In the genomic region with DNA sequence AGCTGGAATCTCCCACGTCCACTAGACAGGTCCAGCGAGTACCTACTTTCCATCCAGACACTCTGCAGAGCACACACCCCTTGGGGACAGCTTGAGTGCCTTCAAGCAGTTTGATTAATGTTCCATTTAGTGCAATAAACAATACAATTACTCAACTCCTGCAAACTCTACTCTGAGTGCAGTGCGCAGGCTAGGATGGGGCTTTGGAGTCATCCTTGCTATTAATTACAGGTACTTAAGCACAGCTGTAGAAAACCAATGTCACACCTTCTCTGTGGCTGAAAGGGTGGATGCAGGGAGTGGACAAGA, we compare ENCODE assay signal across 1 cellular context.
TF ChIP-seq lines count a peak whose summit lies in the region.

No MANE protein-coding gene starts in this region.

TF ChIP-seq in K562, 482 proteins besides CTCF, POLR2A, EP300 and RAD21 (continued from another document):
- no peak for TF ChIP-seq CREM (IDR thresholded peaks at IDR 0.05; ENCODE audit: low read depth)
- TF ChIP-seq GABPB1 (CRISPR knock-in tag; IDR thresholded peaks at IDR 0.05): no peak
- no peak for TF ChIP-seq BCLAF1 (IDR thresholded peaks at IDR 0.05; ENCODE audit: borderline replicate concordance in 1 of 2, control insufficient read depth in 1 of 2, low read depth in 2 of 2, low read length in 1 of 2)
- no peak for TF ChIP-seq TAF15 (IDR thresholded peaks at IDR 0.05; ENCODE audit: low read depth, low read length)
- TF ChIP-seq HDAC2 (IDR thresholded peaks at IDR 0.05): no peak
